9 cellular contexts compared by ENCODE assay signal in the genomic region with DNA sequence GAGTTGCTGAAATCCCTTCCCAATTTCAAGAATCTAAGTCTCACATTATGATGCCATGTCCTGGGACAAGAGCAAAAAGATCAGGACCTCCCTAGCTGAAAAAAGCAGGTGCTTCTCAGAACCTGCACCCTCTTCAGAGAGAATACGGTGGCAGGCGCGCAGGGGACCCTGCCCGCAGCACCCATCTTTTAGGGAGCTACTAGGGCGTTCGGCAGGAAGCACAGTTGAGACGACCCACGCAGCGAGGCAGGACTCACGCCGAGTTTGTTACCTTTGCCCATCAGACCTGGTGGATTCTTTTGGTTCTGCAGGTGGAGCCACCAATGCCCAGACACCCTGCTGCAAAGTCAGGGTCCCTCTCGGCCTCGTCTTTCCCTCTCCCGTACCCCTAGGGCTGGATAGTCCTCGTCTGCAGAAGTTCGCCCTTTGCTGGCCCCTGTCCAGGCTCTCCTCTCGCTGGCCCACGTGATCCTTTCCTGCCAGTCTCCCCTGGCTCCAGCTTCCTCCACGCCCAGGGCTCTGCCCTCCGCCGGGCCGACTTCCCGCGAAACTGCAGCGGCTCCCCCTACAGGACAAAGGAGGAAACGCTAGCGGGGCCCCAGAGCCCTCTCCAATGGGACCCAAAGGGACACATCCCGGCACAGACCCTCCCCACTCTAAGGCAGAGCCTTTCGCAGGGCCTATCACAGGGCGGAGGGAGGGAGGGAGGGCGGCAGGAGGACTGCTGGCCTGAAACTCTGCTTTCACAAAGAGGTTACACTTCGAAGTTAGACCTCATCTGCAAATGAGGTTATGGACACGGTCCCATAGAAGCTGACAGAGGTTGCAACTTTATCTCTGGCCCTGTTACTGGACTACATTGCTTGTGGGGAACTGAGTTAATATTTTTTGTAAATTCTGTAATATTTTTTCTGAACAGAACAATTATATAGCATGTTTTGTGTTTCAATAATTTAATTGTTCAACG. TPM values are rescaled to one million over a fixed set of nuclear protein-coding genes. Genes with fewer than 3 reads are reported as not detected.
DNase-seq lines count a peak whose midpoint lies in the region; ATAC-seq and TF ChIP-seq lines count a peak whose summit lies in the region.
"Had no signal": no experiment of that assay in that cellular context is flagged by ENCODE, and none has a peak within 500 bp of the region (broad histone marks: within the 10 kb centered on the region; RNA-seq: fewer than 3 reads in every experiment).

No MANE protein-coding gene starts in this region.

- DNase-seq in RKO (ENCODE audit: low spot score) (peak; percentile 82), activated T-helper 1 cell treated with Interleukin-2 at 50 U/mL for 16 hours (ENCODE audit: low read depth) (peak; percentile 48), fibroblast of the aortic adventitia (ENCODE audit: low read depth) (peak; percentile 64), neuronal stem cell (ENCODE audit: low spot score) (peak; percentile 65), testis (peak; percentile 87)

- H3K18ac ChIP-seq in neuronal stem cell (ENCODE audit: low read length): no peak overlapping the region

- intact Hi-C loops in testis (cut with DNase I; ENCODE audit: low total_unique reads): no loop called here

- no CpG with 5 or more reads among the region's 34 CpGs for WGBS in neuronal stem cell (ENCODE audit: extremely low coverage in 2 of 2, insufficient read length in 2 of 2, insufficient replicate concordance in 1 of 2), 2 donors
- 19 to 27% methylated on average over 32 to 34 of the region's 34 CpGs for WGBS in testis, 2 donors

- no peak overlapping the region for H3K14ac ChIP-seq in neuronal stem cell (ENCODE audit: low read length)

- no peak overlapping the region for H4K8ac ChIP-seq in neuronal stem cell (ENCODE audit: low read depth, low read length)

- H2AK5ac ChIP-seq in neuronal stem cell (ENCODE audit: low read depth, low read length): no peak overlapping the region

- H3K9me3 ChIP-seq in neuronal stem cell (replicated peaks in 1 of 2; ENCODE audit: control insufficient read depth in 2 of 2, insufficient read depth in 1 of 2, low read depth in 1 of 2, low read length in 2 of 2) (no peaks in the 10 kb centered on the region), testis (no peaks in the 10 kb centered on the region)

- TF ChIP-seq POLR2A in testis (IDR thresholded peaks at IDR 0.05): no peak

- peak overlapping the region; percentile 6 for H3K23ac ChIP-seq in neuronal stem cell (ENCODE audit: low read depth, low read length, poor library complexity)

- peak; percentile 88 for ATAC-seq in HG03159 (IDR thresholded peaks at IDR 0.05; ENCODE audit: unreplicated experiment)
- no peak for ATAC-seq in GM19452 (IDR thresholded peaks at IDR 0.05; ENCODE audit: unreplicated experiment)

- no peak overlapping the region for H2BK15ac ChIP-seq in neuronal stem cell (ENCODE audit: low read length)

- H3K36me3 ChIP-seq in neuronal stem cell (replicated peaks in 1 of 2; ENCODE audit: control insufficient read depth in 2 of 2, insufficient read depth in 2 of 2, low read length in 2 of 2): no peaks in the 10 kb centered on the region
- H3K36me3 ChIP-seq in testis (ENCODE audit: low read depth, missing control alignments): no peaks in the 10 kb centered on the region

- peaks cover 0 to 2% of the 10 kb centered on the region in 2 donors for H3K4me1 ChIP-seq in neuronal stem cell (ENCODE audit: control insufficient read depth in 2 of 2, insufficient read depth in 1 of 2, low read depth in 1 of 2, low read length in 2 of 2)
- peaks cover 8% of the 10 kb centered on the region for H3K4me1 ChIP-seq in testis

- TF ChIP-seq CTCF in GM12873 (IDR thresholded peaks at IDR 0.05; ENCODE audit: insufficient read depth, low read depth, low read length, missing control alignments): peak; percentile 80
- peak; percentile 85 for TF ChIP-seq CTCF in fibroblast of the aortic adventitia (IDR thresholded peaks at IDR 0.05; ENCODE audit: insufficient read depth, low read length)
- TF ChIP-seq CTCF in testis (IDR thresholded peaks at IDR 0.05): peak; percentile 48 to 84 (median 58)

- no peak overlapping the region for H2BK120ac ChIP-seq in neuronal stem cell (ENCODE audit: low read depth, low read length)

- no peak overlapping the region for H3K4ac ChIP-seq in neuronal stem cell (ENCODE audit: low read length)

- no peak overlapping the region for H2BK12ac ChIP-seq in neuronal stem cell (ENCODE audit: low read length)

- H3K27me3 ChIP-seq in neuronal stem cell (ENCODE audit: control insufficient read depth in 3 of 3, insufficient read depth in 3 of 3, low read depth in 1 of 3, low read length in 3 of 3) (peaks cover 0 to 13% (median 2%) of the 10 kb centered on the region in 3 experiments), testis (no peaks in the 10 kb centered on the region)

- no peaks in the 10 kb centered on the region for H3K79me1 ChIP-seq in neuronal stem cell (ENCODE audit: low read depth, low read length)

- H4K91ac ChIP-seq in neuronal stem cell (ENCODE audit: low read depth, low read length, poor library complexity): no peak overlapping the region

- H2AFZ ChIP-seq in neuronal stem cell (ENCODE audit: low read length): peak overlapping the region; percentile 60

- no peak overlapping the region for H3K9ac ChIP-seq in neuronal stem cell (ENCODE audit: low read depth, low read length, poor library complexity)

- H3K4me3 ChIP-seq in fibroblast of the aortic adventitia (ENCODE audit: low read depth, low read length) (no peak overlapping the region), neuronal stem cell (ENCODE audit: low read length in 2 of 2) (peak overlapping the region in 1 of 2 donors; percentile 53), testis (peak overlapping the region; percentile 29 to 41)

- H3K27ac ChIP-seq in neuronal stem cell (replicated peaks; ENCODE audit: low read length) (no peak overlapping the region), testis (no peak overlapping the region)

- H2BK5ac ChIP-seq in neuronal stem cell (ENCODE audit: low read length): no peak overlapping the region

- peak overlapping the region; percentile 41 for H3K4me2 ChIP-seq in neuronal stem cell (ENCODE audit: insufficient read depth, low read length, poor library complexity, severe bottlenecking)

RNA-seq across cellular contexts. Expression of gene TMEM174, which starts 28.8 kb away (rescaled TPM):
- total RNA-seq in fibroblast of the aortic adventitia (ENCODE audit: low replicate concordance) (not detected in 2 replicates), testis (not detected)
- polyA plus RNA-seq in neuronal stem cell (2013, experiment 1 of 2): not detected
- polyA plus RNA-seq in neuronal stem cell (2013, experiment 2 of 2): not detected
- not detected for polyA plus RNA-seq in testis (ENCODE audit: insufficient read depth, low read depth, low replicate concordance)
- total RNA-seq: frontal cortex had no signal
